ENCODE assay signal across 18 cellular contexts in the genomic region with DNA sequence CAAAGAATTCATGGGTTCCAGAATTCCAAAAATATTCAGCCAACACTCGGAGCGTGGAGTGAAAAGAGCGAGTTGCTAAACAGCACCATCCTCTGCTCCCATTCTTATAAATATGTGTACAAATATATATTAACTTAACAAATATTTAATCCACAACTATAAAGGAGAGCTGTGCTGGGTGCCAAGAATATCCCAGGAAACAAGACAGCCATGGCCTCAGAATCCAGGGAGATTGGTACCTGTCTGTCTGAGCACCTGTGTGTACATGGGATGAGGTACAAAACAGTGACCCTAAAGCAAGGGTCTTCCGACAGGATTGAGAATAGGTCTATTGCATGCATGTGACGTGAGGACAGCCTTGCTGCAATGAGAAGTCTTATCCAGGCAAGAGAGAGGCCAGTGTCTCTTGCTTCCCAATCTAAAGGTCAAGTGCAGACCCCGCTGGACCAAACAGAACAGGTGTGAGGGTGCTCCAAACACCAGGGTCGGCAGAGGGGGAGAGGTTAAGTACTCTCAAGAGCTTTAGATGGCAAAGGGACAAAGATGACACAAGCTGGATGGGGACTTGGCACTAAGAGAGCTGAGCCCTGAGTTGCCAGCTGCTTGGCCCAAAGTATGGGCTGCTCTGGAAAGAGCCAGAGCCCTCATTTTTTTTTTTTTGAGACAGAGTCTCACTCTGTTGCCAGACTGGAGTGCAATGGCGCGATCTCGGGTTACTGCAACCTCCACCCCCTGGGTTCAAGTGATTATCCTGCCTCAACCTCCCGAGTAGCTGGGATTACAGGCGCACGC. TPM values are rescaled to one million over a fixed set of nuclear protein-coding genes. Genes with fewer than 3 reads are reported as not detected.
A peak's percentile ranks its signal among the peaks of the same experiment; 100 is the strongest.
DNase-seq lines count a peak whose midpoint lies in the region; ATAC-seq and TF ChIP-seq lines count a peak whose summit lies in the region.
"Had no signal": no experiment of that assay in that cellular context is flagged by ENCODE, and none has a peak within 500 bp of the region (broad histone marks: within the 10 kb centered on the region; RNA-seq: fewer than 3 reads in every experiment).

No MANE protein-coding gene starts in this region.

- H3K27ac Mint-ChIP-seq in endothelial cell (ENCODE audit: unreplicated experiment): no peak overlapping the region
- no peak overlapping the region for H3K27ac Mint-ChIP-seq in chondrocyte (ENCODE audit: unreplicated experiment)
- H3K27ac Mint-ChIP-seq: HFFc6 had no signal

- no peak overlapping the region for H3K4me2 ChIP-seq in mammary epithelial cell (ENCODE audit: insufficient read depth, low read depth, low read length)
- H3K4me2 ChIP-seq: KMS-11 had no signal

- dilution Hi-C loops in mammary epithelial cell (cut with HindIII; ENCODE audit: low sequenced_read_pairs): no loop called here

- no peak for DNase-seq in breast epithelium (ENCODE audit: low spot score in 2 of 2)
- no peak for DNase-seq in mammary epithelial cell
- peak in 3 of 4 donors; percentile 67 to 72 (median 72) for DNase-seq in body of pancreas
- DNase-seq in medulla oblongata (ENCODE audit: extremely low spot score): peak; percentile 50
- DNase-seq in suprapubic skin (ENCODE audit: low spot score in 2 of 2): no peak
- no peak for DNase-seq in NOMO-1 treated with dmso at 0.1 percent for 144 hours (lab: John Stamatoyannopoulos, UW; ENCODE audit: unreplicated experiment)
- no peak for DNase-seq in endothelial cell (ENCODE audit: low spot score)
- no peak for DNase-seq in chondrocyte (ENCODE audit: low spot score)
- DNase-seq: 8988T, DND-41, H7, HFFc6, NCI-H1436, NCI-H2029, NCI-H345, NCI-H524 treated with DMSO at 0.1 percent for 48 hours had no signal

- WGBS in mammary epithelial cell (ENCODE audit: low coverage, missing lambda C conversion rate): 87% methylated on average over 12 of the region's 13 CpGs
- WGBS in body of pancreas, 2 donors: 61 to 63% methylated on average over 13 of the region's 13 CpGs
- WGBS in suprapubic skin: 92% methylated on average over 13 of the region's 13 CpGs

- no peak overlapping the region for H3K4me3 ChIP-seq in breast epithelium
- H3K4me3 ChIP-seq in mammary epithelial cell (replicated peaks in 1 of 3; ENCODE audit: insufficient read depth in 1 of 3, low read depth in 2 of 3, low read length in 3 of 3): no peak overlapping the region
- no peak overlapping the region for H3K4me3 ChIP-seq in body of pancreas
- no peak overlapping the region for H3K4me3 ChIP-seq in suprapubic skin

- no peak for TF ChIP-seq EP300 in suprapubic skin (IDR thresholded peaks at IDR 0.05)

- H3K27me3 Mint-ChIP-seq in endothelial cell (ENCODE audit: unreplicated experiment) (peaks cover 3% of the 10 kb centered on the region), chondrocyte (ENCODE audit: low read depth) (no peaks in the 10 kb centered on the region)

- H3K36me3 ChIP-seq in breast epithelium: no peaks in the 10 kb centered on the region
- H3K36me3 ChIP-seq in mammary epithelial cell (ENCODE audit: insufficient read depth, low read length): no peaks in the 10 kb centered on the region
- H3K36me3 ChIP-seq in body of pancreas (replicated peaks in 1 of 2; ENCODE audit: insufficient read depth in 1 of 2, low read depth in 2 of 2): no peaks in the 10 kb centered on the region
- H3K36me3 ChIP-seq in suprapubic skin: no peaks in the 10 kb centered on the region

- H3K79me2 ChIP-seq in mammary epithelial cell (ENCODE audit: insufficient read depth, low read length): no peaks in the 10 kb centered on the region

- TF ChIP-seq POLR2A in breast epithelium (IDR thresholded peaks at IDR 0.05) (no peak), body of pancreas (IDR thresholded peaks at IDR 0.05) (no peak), suprapubic skin (IDR thresholded peaks at IDR 0.05) (no peak)

- H3K4me1 ChIP-seq in breast epithelium (no peaks in the 10 kb centered on the region), mammary epithelial cell (ENCODE audit: insufficient read depth, low read length) (peaks cover 8% of the 10 kb centered on the region), body of pancreas (peaks cover 90% of the 10 kb centered on the region), suprapubic skin (peaks cover 12% of the 10 kb centered on the region)

- H3K9ac ChIP-seq in mammary epithelial cell (ENCODE audit: insufficient read depth, low read length): no peak overlapping the region
- H3K9ac ChIP-seq: KMS-11 had no signal

- H3K36me3 Mint-ChIP-seq in endothelial cell (ENCODE audit: low read depth, unreplicated experiment): no peaks in the 10 kb centered on the region
- peaks cover 2% of the 10 kb centered on the region for H3K36me3 Mint-ChIP-seq in chondrocyte (ENCODE audit: low read depth)

- no peaks in the 10 kb centered on the region for H4K20me1 ChIP-seq in mammary epithelial cell (ENCODE audit: insufficient read depth, low read length)

- in situ Hi-C loops in mammary epithelial cell (cut with MboI; ENCODE audit: low sequenced_read_pairs in 2 of 2): no loop called here

- H3K4me3 Mint-ChIP-seq in endothelial cell (ENCODE audit: unreplicated experiment) (no peak overlapping the region), chondrocyte (ENCODE audit: unreplicated experiment) (no peak overlapping the region)
- H3K4me3 Mint-ChIP-seq: HFFc6 had no signal

- TF ChIP-seq CTCF in breast epithelium (IDR thresholded peaks at IDR 0.05) (no peak), mammary epithelial cell (conservative IDR thresholded peaks at IDR 0.05 in 1 of 2, IDR thresholded peaks at IDR 0.05 in 1 of 2; ENCODE audit: extremely low read depth in 1 of 2, insufficient read depth in 1 of 2, low read depth in 1 of 2, low read length in 2 of 2) (no peak), body of pancreas (IDR thresholded peaks at IDR 0.05) (no peak), suprapubic skin (IDR thresholded peaks at IDR 0.05) (no peak), endothelial cell (IDR thresholded peaks at IDR 0.05; ENCODE audit: unreplicated experiment) (no peak), chondrocyte (IDR thresholded peaks at IDR 0.05) (no peak)

- intact Hi-C loops in breast epithelium (cut with DNase I; ENCODE audit: low total_unique reads) (no loop called here), mammary epithelial cell (cut with micrococcal nuclease) (no loop called here), body of pancreas (cut with DNase I) (no loop called here)

- CTCF ChIA-PET in mammary epithelial cell (lab: Charles Lee; ENCODE audit: low non-redundant PET): no interaction called here

- BruUV-seq in mammary epithelial cell (replicated peaks; lab: Mats Ljungman, UMichigan): no TSS peak

- H3K9me3 ChIP-seq in breast epithelium (no peaks in the 10 kb centered on the region), mammary epithelial cell (replicated peaks; ENCODE audit: insufficient read depth, low read length) (no peaks in the 10 kb centered on the region), body of pancreas (no peaks in the 10 kb centered on the region), suprapubic skin (no peaks in the 10 kb centered on the region)

- peak overlapping the region; percentile 83 to 88 for H3K27ac ChIP-seq in breast epithelium
- no peak overlapping the region for H3K27ac ChIP-seq in mammary epithelial cell (ENCODE audit: insufficient read depth, low read depth, low read length)
- peak overlapping the region; percentile 93 to 100 (median 97) for H3K27ac ChIP-seq in body of pancreas
- peak overlapping the region; percentile 42 for H3K27ac ChIP-seq in suprapubic skin
- H3K27ac ChIP-seq: KMS-11 had no signal

- no peaks in the 10 kb centered on the region for H3K9me3 Mint-ChIP-seq in endothelial cell (ENCODE audit: unreplicated experiment)
- no peaks in the 10 kb centered on the region for H3K9me3 Mint-ChIP-seq in chondrocyte (ENCODE audit: low read depth)
- H3K9me3 Mint-ChIP-seq: HFFc6 had no signal

- no peak overlapping the region for H2AFZ ChIP-seq in mammary epithelial cell (ENCODE audit: low read depth, low read length)

- no peak for ATAC-seq in body of pancreas
- ATAC-seq: Panc1 had no signal

- H3K4me1 Mint-ChIP-seq in endothelial cell (ENCODE audit: unreplicated experiment) (peaks cover 3% of the 10 kb centered on the region), chondrocyte (ENCODE audit: low read depth) (peaks cover 12% of the 10 kb centered on the region)

- no peaks in the 10 kb centered on the region for H3K27me3 ChIP-seq in breast epithelium
- no peaks in the 10 kb centered on the region for H3K27me3 ChIP-seq in mammary epithelial cell (ENCODE audit: insufficient read depth, low read length)
- no peaks in the 10 kb centered on the region for H3K27me3 ChIP-seq in body of pancreas
- no peaks in the 10 kb centered on the region for H3K27me3 ChIP-seq in suprapubic skin

RNA-seq across cellular contexts. Expression of a gene that starts 36.2 kb away (rescaled TPM):
- total RNA-seq in breast epithelium (100 to 1,000 TPM in 1 of 3 donors, 10 to 100 TPM in 1, 1 to 10 TPM in 1; 6.1 to 295 (median 77.7) TPM), mammary epithelial cell (10 to 100 TPM; 22.9 to 30.0 TPM), body of pancreas (100 to 1,000 TPM; 331 to 469 TPM), suprapubic skin (100 to 1,000 TPM in 2 of 4 donors, 10 to 100 TPM in 2; 81.4 to 120 (median 99.2) TPM), endothelial cell (ENCODE audit: unreplicated experiment) (3.0 TPM), chondrocyte (5.9 to 6.9 TPM (median 6.1 TPM) in 3 replicates)
- 14.9 TPM for polyA plus RNA-seq in mammary epithelial cell
- polyA minus RNA-seq in mammary epithelial cell: 1.6 TPM

Comparison
In these comparisons a context has a peak if more than half of its experiments do, and no peak if none do; other contexts are left out.
1. DNase-seq: peak in body of pancreas (3 of 4) and medulla oblongata (single experiment); none in breast epithelium (0 of 2), mammary epithelial cell (single experiment), suprapubic skin (0 of 2), NOMO-1 treated with dmso at 0.1 percent for 144 hours (single experiment), endothelial cell (single experiment) and chondrocyte (single experiment).